In genomic region chr12:6321905-6322304, GRCh38 we compare ENCODE assay signal across 17 cellular contexts. TPM values are rescaled to one million over a fixed set of nuclear protein-coding genes. Genes with fewer than 3 reads are reported as not detected.
DNase-seq lines count a peak whose midpoint lies in the region; ATAC-seq and TF ChIP-seq lines count a peak whose summit lies in the region.
"Had no signal": no experiment of that assay in that cellular context is flagged by ENCODE, and none has a peak within 500 bp of the region (broad histone marks: within the 10 kb centered on the region; RNA-seq: fewer than 3 reads in every experiment).

No MANE protein-coding gene starts in this region.

- TF ChIP-seq POLR2A in IMR-90 (IDR thresholded peaks at IDR 0.05; ENCODE audit: low read depth, low read length): no peak

- no peak overlapping the region for H3K14ac ChIP-seq in IMR-90 (replicated peaks; ENCODE audit: low read depth, low read length)

- dilution Hi-C loops in IMR-90 (cut with HindIII; ENCODE audit: low sequenced_read_pairs, unreplicated experiment): no loop called here

- H3K4me3 ChIP-seq in BLaER1 (no peak overlapping the region), IMR-90 (ENCODE audit: insufficient read depth, low read depth, low read length) (no peak overlapping the region), Karpas-422 (ENCODE audit: low read length) (no peak overlapping the region)

- H3K27me3 Mint-ChIP-seq in nephron (ENCODE audit: low read depth): peaks cover 8% of the 10 kb centered on the region

- no peaks in the 10 kb centered on the region for H3K36me3 ChIP-seq in BLaER1
- peaks cover 12% of the 10 kb centered on the region for H3K36me3 ChIP-seq in IMR-90 (ENCODE audit: control insufficient read depth, insufficient read depth, low read length)
- H3K36me3 ChIP-seq in Karpas-422 (ENCODE audit: insufficient read depth, low read length): no peaks in the 10 kb centered on the region

- peaks cover 34% of the 10 kb centered on the region for H3K4me1 Mint-ChIP-seq in nephron

- H4K20me1 ChIP-seq in BLaER1 (peaks cover 11% of the 10 kb centered on the region), IMR-90 (ENCODE audit: insufficient read depth, low read length) (peaks cover 6% of the 10 kb centered on the region; the same call in 1 of the 2 replicates), Karpas-422 (ENCODE audit: insufficient read depth, low read depth, low read length) (peaks cover 26% of the 10 kb centered on the region; the same call in 1 of the 2 replicates)

- no peak overlapping the region for H2AK9ac ChIP-seq in IMR-90 (replicated peaks; ENCODE audit: low read depth, low read length, poor library complexity)

- peaks cover 66% of the 10 kb centered on the region for H3K4me1 ChIP-seq in BLaER1
- peaks cover 23% of the 10 kb centered on the region for H3K4me1 ChIP-seq in IMR-90 (ENCODE audit: control insufficient read depth, insufficient read depth, low read length)
- H3K4me1 ChIP-seq in Karpas-422 (ENCODE audit: low read length): peaks cover 31% of the 10 kb centered on the region

- TF ChIP-seq CTCF in IMR-90 (conservative IDR thresholded peaks at IDR 0.05; ENCODE audit: low read depth, low read length): no peak
- TF ChIP-seq CTCF in nephron (IDR thresholded peaks at IDR 0.05; ENCODE audit: unreplicated experiment in 3 of 3): no peak

- intact Hi-C loops in IMR-90 (cut with micrococcal nuclease): no loop called here

- no peak overlapping the region for H4K91ac ChIP-seq in IMR-90 (ENCODE audit: insufficient read depth, low read depth, low read length)

- no peak overlapping the region for H3K4me3 Mint-ChIP-seq in nephron
- H3K4me3 Mint-ChIP-seq: activated CD4-positive, alpha-beta T cell treated with anti-CD3 and anti-CD28 coated beads, Interleukin-2, amount 10 ng/mL, durations not matched to agents 7 days and 5 days; effector memory CD8-positive, alpha-beta T cell had no signal

- no peak for ATAC-seq in IMR-90 (ENCODE audit: low read depth)
- ATAC-seq: effector memory CD8-positive, alpha-beta T cell had no signal

- H2BK20ac ChIP-seq in IMR-90 (ENCODE audit: low read depth, low read length): no peak overlapping the region

- no peak overlapping the region for H3K56ac ChIP-seq in IMR-90 (ENCODE audit: extremely low read depth, insufficient read depth, low read length)

- no TSS peak for BruUV-seq in IMR-90 (replicated peaks; lab: Mats Ljungman, UMichigan)

- no peak for DNase-seq in IMR-90
- DNase-seq in epithelial cell of prostate (ENCODE audit: low read depth, low spot score): no peak
- DNase-seq in LoVo (ENCODE audit: low spot score): no peak
- no peak for DNase-seq in NCI-H1092 (lab: John Stamatoyannopoulos, UW)
- no peak for DNase-seq in Karpas-422
- DNase-seq in HK-2 (ENCODE audit: unreplicated experiment): no peak
- DNase-seq: activated CD4-positive, alpha-beta T cell treated with anti-CD3 and anti-CD28 coated beads, Interleukin-2, amount 10 ng/mL, durations not matched to agents 7 days and 5 days; brain microvascular endothelial cell; effector memory CD8-positive, alpha-beta T cell; head of caudate nucleus; mesenchymal stem cell; MV-4-11; NCI-H2227 treated with DMSO at 0.1 percent for 48 hours; stimulated activated CD4-positive, alpha-beta T cell treated with anti-CD3 and anti-CD28 coated beads, Interleukin-2, amount 100 ng/mL, for 24 hours; T-helper 2 cell had no signal

- no peak overlapping the region for H2BK5ac ChIP-seq in IMR-90 (ENCODE audit: low read depth, low read length, poor library complexity, severe bottlenecking)

- H3K4ac ChIP-seq in IMR-90 (ENCODE audit: low read depth, low read length): no peak overlapping the region

- no peak overlapping the region for H2AFZ ChIP-seq in IMR-90 (replicated peaks; ENCODE audit: low read length, poor library complexity)
- no peak overlapping the region for H2AFZ ChIP-seq in Karpas-422 (ENCODE audit: low read length)

- H3K18ac ChIP-seq in IMR-90 (ENCODE audit: low read depth, low read length): no peak overlapping the region

- H3K9me3 ChIP-seq in BLaER1: no peaks in the 10 kb centered on the region
- no peaks in the 10 kb centered on the region for H3K9me3 ChIP-seq in IMR-90 (ENCODE audit: control insufficient read depth, insufficient read depth, low read length)
- no peaks in the 10 kb centered on the region for H3K9me3 ChIP-seq in Karpas-422 (ENCODE audit: low read length)

- no peak overlapping the region for H4K8ac ChIP-seq in IMR-90 (ENCODE audit: low read depth in 2 of 2, low read length in 2 of 2)

- H2BK15ac ChIP-seq in IMR-90 (ENCODE audit: low read depth, low read length): no peak overlapping the region

- POLR2A ChIA-PET in IMR-90 (lab: Charles Lee; ENCODE audit: unreplicated experiment): interaction anchor here (0.9 kb wide), 1 partner anchor 13 kb away, joined by 14 read pairs; no protein-coding TSS in a partner anchor

- H3K79me2 ChIP-seq in Karpas-422 (ENCODE audit: low read length): no peaks in the 10 kb centered on the region

- no peak overlapping the region for H4K5ac ChIP-seq in IMR-90 (ENCODE audit: low read depth, low read length)

- no peak overlapping the region for H3K9ac ChIP-seq in BLaER1
- H3K9ac ChIP-seq in IMR-90 (ENCODE audit: low read depth, low read length): no peak overlapping the region
- no peak overlapping the region for H3K9ac ChIP-seq in Karpas-422 (ENCODE audit: low read length)

- H3K23ac ChIP-seq in IMR-90 (ENCODE audit: low read depth, low read length): no peak overlapping the region

- H3K27me3 ChIP-seq in BLaER1 (no peaks in the 10 kb centered on the region), IMR-90 (ENCODE audit: control insufficient read depth, insufficient read depth, low read length) (no peaks in the 10 kb centered on the region), Karpas-422 (ENCODE audit: low read length) (no peaks in the 10 kb centered on the region)
- H3K27me3 ChIP-seq: brain microvascular endothelial cell had no signal

- H2AK5ac ChIP-seq in IMR-90 (ENCODE audit: low read depth, low read length): no peak overlapping the region

- H3K4me2 ChIP-seq in BLaER1 (peak overlapping the region; percentile 85), IMR-90 (ENCODE audit: low read depth, low read length) (no peak overlapping the region), Karpas-422 (ENCODE audit: low read depth, low read length, poor library complexity, severe bottlenecking) (no peak overlapping the region)

- H3K9me2 ChIP-seq in Karpas-422 (replicated peaks; ENCODE audit: insufficient read depth, low read length): no peaks in the 10 kb centered on the region

- peak overlapping the region; percentile 75; the same call in 1 of the 2 replicates for H3K27ac ChIP-seq in BLaER1
- no peak overlapping the region for H3K27ac ChIP-seq in IMR-90 (ENCODE audit: insufficient read depth, low read length)
- peak overlapping the region; percentile 41 for H3K27ac ChIP-seq in epithelial cell of prostate
- H3K27ac ChIP-seq in Karpas-422 (ENCODE audit: low read length): no peak overlapping the region
- H3K27ac ChIP-seq: brain microvascular endothelial cell had no signal

- WGBS in IMR-90 (ENCODE audit: extremely low coverage in 2 of 2, insufficient read length in 1 of 2), 2 experiments: 90% methylated on average over 2 of the region's 6 CpGs; no CpG with 5 or more reads in 1 of the 2 experiments

- in situ Hi-C loops in IMR-90 (cut with MboI; ENCODE audit: low sequenced_read_pairs): no loop called here

- H3K9me3 Mint-ChIP-seq in nephron: no peaks in the 10 kb centered on the region
- H3K9me3 Mint-ChIP-seq: activated CD4-positive, alpha-beta T cell treated with anti-CD3 and anti-CD28 coated beads, Interleukin-2, amount 10 ng/mL, durations not matched to agents 7 days and 5 days; effector memory CD8-positive, alpha-beta T cell had no signal

- no peak for TF ChIP-seq RAD21 in IMR-90 (IDR thresholded peaks at IDR 0.05; ENCODE audit: low read length)

- H3K27ac Mint-ChIP-seq in nephron: peak overlapping the region; percentile 28 to 89 (median 54)
- H3K27ac Mint-ChIP-seq: activated CD4-positive, alpha-beta T cell treated with anti-CD3 and anti-CD28 coated beads, Interleukin-2, amount 10 ng/mL, durations not matched to agents 7 days and 5 days had no signal

- H2BK120ac ChIP-seq in IMR-90 (ENCODE audit: low read depth, low read length): 0 out of 2 replicates have a peak overlapping the region, but pooled peaks have one; percentile 0

- CTCF ChIA-PET in IMR-90 (lab: Yijun Ruan, JAX): no interaction called here

- H3K36me3 Mint-ChIP-seq in nephron (ENCODE audit: low read depth): no peaks in the 10 kb centered on the region

- peaks cover 7 to 22% of the 10 kb centered on the region in 2 experiments; a peak in 3 of 4 replicates for H3K79me1 ChIP-seq in IMR-90 (ENCODE audit: low read depth in 1 of 2, low read length in 2 of 2)

- peaks cover 16% of the 10 kb centered on the region; the same call in 1 of the 2 replicates for H3K9me1 ChIP-seq in IMR-90 (ENCODE audit: insufficient read depth, low read length)

TF ChIP-seq in IMR-90, 13 proteins besides CTCF, POLR2A, EP300 and RAD21 (continues in another document):
- TF ChIP-seq SMC3 (IDR thresholded peaks at IDR 0.05; ENCODE audit: low read depth, low read length): no peak
- TF ChIP-seq BHLHE40 (IDR thresholded peaks at IDR 0.05; ENCODE audit: low read depth, low read length): no peak
- no peak for TF ChIP-seq FOS (IDR thresholded peaks at IDR 0.05; ENCODE audit: low read depth, low read length)
- TF ChIP-seq USF2 (IDR thresholded peaks at IDR 0.05; ENCODE audit: low read depth, low read length): no peak

RNA-seq across cellular contexts. Expression of gene PLEKHG6, which starts 11.4 kb away (rescaled TPM):
- total RNA-seq in IMR-90 (2012; rRNA removed): under 0.01 TPM in 2 replicates
- 0.10 TPM in 2 replicates for polyA plus RNA-seq in IMR-90 (2012; rRNA removed)
- 0.05 and 0.07 TPM in 2 replicates for polyA plus RNA-seq in IMR-90 (2012; cell fraction: cytosol; rRNA removed)
- 0.05 and 0.15 TPM in 2 replicates for polyA plus RNA-seq in IMR-90 (2012; cell fraction: nucleus; rRNA removed; ENCODE audit: low replicate concordance)
- not detected in 2 replicates for total RNA-seq in Karpas-422 (2014; rRNA removed; shearing (Covaris generic); ENCODE audit: low replicate concordance)
- total RNA-seq: activated CD4-positive, alpha-beta T cell treated with anti-CD3 and anti-CD28 coated beads, Interleukin-2, amount 10 ng/mL, durations not matched to agents 7 days and 5 days had no signal

RNA-seq across cellular contexts. Expression of gene TNFRSF1A, which starts 20.0 kb away (rescaled TPM):
- 79.6 and 86.7 TPM in 2 replicates for total RNA-seq in IMR-90 (2012; rRNA removed)
- polyA plus RNA-seq in IMR-90 (2012; rRNA removed): 136 and 138 TPM in 2 replicates
- polyA plus RNA-seq in IMR-90 (2012; cell fraction: cytosol; rRNA removed): 105 and 167 TPM in 2 replicates
- 102 and 107 TPM in 2 replicates for polyA plus RNA-seq in IMR-90 (2012; cell fraction: nucleus; rRNA removed; ENCODE audit: low replicate concordance)
- 0.72 TPM in 1 of 2 replicates, not detected in the other for total RNA-seq in Karpas-422 (2014; rRNA removed; shearing (Covaris generic); ENCODE audit: low replicate concordance)

RNA-seq across cellular contexts. Expression of gene SCNN1A, which starts 53.5 kb away (rescaled TPM):
- total RNA-seq in IMR-90 (2012; rRNA removed): not detected in 2 replicates
- polyA plus RNA-seq in IMR-90 (2012; rRNA removed): 0.24 and 0.41 TPM in 2 replicates
- polyA plus RNA-seq in IMR-90 (2012; cell fraction: cytosol; rRNA removed): 0.13 and 0.16 TPM in 2 replicates
- polyA plus RNA-seq in IMR-90 (2012; cell fraction: nucleus; rRNA removed; ENCODE audit: low replicate concordance): 0.32 and 1.2 TPM in 2 replicates
- not detected in 2 replicates for total RNA-seq in Karpas-422 (2014; rRNA removed; shearing (Covaris generic); ENCODE audit: low replicate concordance)

Comparison
In these comparisons a context has a peak if more than half of its experiments do, and no peak if none do; other contexts are left out.
1. H3K27ac ChIP-seq: peak in BLaER1 (single experiment) and epithelial cell of prostate (single experiment); none in IMR-90 (single experiment) and Karpas-422 (single experiment).
2. RNA of gene TNFRSF1A, which starts 20.0 kb away (total RNA-seq): 79.6 to 86.7 TPM in IMR-90; 0.72 TPM in Karpas-422; every median in the first group is over 10 times any median in the second.